Comparison of ENCODE assay signal across 14 cellular contexts in the genomic region with DNA sequence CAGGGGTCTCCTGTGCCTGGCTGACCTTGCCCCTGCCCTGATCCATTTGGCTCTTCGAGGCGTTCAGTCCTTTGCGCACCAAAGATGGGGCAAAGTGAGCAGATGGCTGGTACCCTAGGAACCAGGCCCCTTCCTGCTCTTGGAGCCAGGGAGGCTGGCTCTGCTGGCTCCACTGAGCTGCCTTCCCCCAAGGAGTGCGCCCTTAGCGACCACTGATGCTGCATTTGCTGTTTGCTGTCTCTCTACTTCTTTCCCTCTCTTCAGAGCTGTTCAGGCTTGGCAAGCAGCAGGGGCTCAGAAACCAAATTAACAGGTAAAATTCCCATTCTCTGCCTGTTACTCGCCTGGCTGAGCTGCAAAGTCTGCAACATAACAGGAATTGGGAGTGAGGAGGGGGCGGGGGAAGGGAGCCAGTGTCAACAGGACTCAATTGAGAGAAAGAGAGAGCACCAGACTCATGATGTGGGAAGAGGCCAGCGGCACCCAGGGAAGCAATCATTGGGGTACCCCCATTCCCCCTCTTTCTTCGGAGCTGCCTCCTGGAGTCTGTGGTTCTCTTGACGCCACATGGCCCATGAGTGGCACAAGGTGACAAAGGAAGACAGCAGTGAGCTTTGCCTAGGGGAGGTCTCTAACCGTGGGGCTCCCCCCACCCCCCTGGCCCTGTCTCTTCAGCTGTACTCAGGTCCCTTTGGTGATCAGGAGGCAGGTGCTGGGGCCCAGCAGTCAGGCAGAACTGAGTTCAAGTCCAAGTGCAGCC.
"Had no signal": no experiment of that assay in that cellular context is flagged by ENCODE, and none has a peak within 500 bp of the region (broad histone marks: within the 10 kb centered on the region; RNA-seq: fewer than 3 reads in every experiment).

No MANE protein-coding gene starts in this region.

- H3K27ac ChIP-seq: left lung, ovary had no signal

- H3K27me3 Mint-ChIP-seq: T-cell had no signal

- H3K27ac Mint-ChIP-seq: effector memory CD8-positive, alpha-beta T cell; natural killer cell treated with Interleukin-12 subunit alpha and Interleukin-12 subunit beta and Interleukin-15 and Interleukin-18, amount 100 ng/mL, for 72 hours; stimulated activated effector memory CD8-positive, alpha-beta T cell treated with anti-CD3 and anti-CD28 coated beads, Interleukin-12 subunit alpha, Interleukin-12 subunit beta, amount 100 ng/mL, for 72 hours; T-cell had no signal

- H3K36me3 Mint-ChIP-seq: stimulated activated effector memory CD8-positive, alpha-beta T cell treated with anti-CD3 and anti-CD28 coated beads, Interleukin-12 subunit alpha, Interleukin-12 subunit beta, amount 100 ng/mL, for 72 hours had no signal

- H3K36me3 ChIP-seq: left lung, ovary had no signal

- DNase-seq: activated CD4-positive, CD25-positive, alpha-beta regulatory T cell treated with anti-CD3 and anti-CD28 coated beads, Interleukin-2, amount 50 U/mL, for 72 hours; activated naive CD4-positive, alpha-beta T cell treated with Interleukin-2 at 50 U/mL for 16 hours; anterior cingulate cortex; dermis blood vessel endothelial cell; effector memory CD8-positive, alpha-beta T cell; heart left ventricle; left lung; ovary; stimulated activated CD4-positive, alpha-beta T cell treated with anti-CD3 and anti-CD28 coated beads, Interleukin-12 subunit alpha, Interleukin-12 subunit beta, amount 100 ng/mL, for 4 hours; stimulated activated CD4-positive, alpha-beta T cell treated with anti-CD3 and anti-CD28 coated beads, Interleukin-2, amount 100 ng/mL, for 24 hours; T-cell; T1000 had no signal

- H3K4me3 ChIP-seq: heart left ventricle, left lung, ovary had no signal

- ATAC-seq: effector memory CD8-positive, alpha-beta T cell; heart left ventricle; left lung; natural killer cell treated with Interleukin-12 subunit alpha and Interleukin-12 subunit beta and Interleukin-15 and Interleukin-18, amount 100 ng/mL, for 72 hours; stimulated activated effector memory CD8-positive, alpha-beta T cell treated with anti-CD3 and anti-CD28 coated beads, Interleukin-12 subunit alpha, Interleukin-12 subunit beta, amount 100 ng/mL, for 72 hours; T-cell had no signal

- H3K4me3 Mint-ChIP-seq: effector memory CD8-positive, alpha-beta T cell; natural killer cell treated with Interleukin-12 subunit alpha and Interleukin-12 subunit beta and Interleukin-15 and Interleukin-18, amount 100 ng/mL, for 72 hours; stimulated activated effector memory CD8-positive, alpha-beta T cell treated with anti-CD3 and anti-CD28 coated beads, Interleukin-12 subunit alpha, Interleukin-12 subunit beta, amount 100 ng/mL, for 72 hours; T-cell had no signal

- H3K9me3 ChIP-seq: ovary had no signal

- H3K4me1 ChIP-seq: left lung had no signal

- H3K27me3 ChIP-seq: heart left ventricle, left lung, ovary had no signal
